Comparison of ENCODE assay signal across 18 cellular contexts in genomic region chr15:26870346-26870745, GRCh38. TPM values are rescaled to one million over a fixed set of nuclear protein-coding genes. Genes with fewer than 3 reads are reported as not detected.
DNase-seq lines count a peak whose midpoint lies in the region; ATAC-seq and TF ChIP-seq lines count a peak whose summit lies in the region.
"Had no signal": no experiment of that assay in that cellular context is flagged by ENCODE, and none has a peak within 500 bp of the region (broad histone marks: within the 10 kb centered on the region; RNA-seq: fewer than 3 reads in every experiment).

No MANE protein-coding gene starts in this region.

- H3K36me3 Mint-ChIP-seq in chondrocyte (ENCODE audit: low read depth), result no peaks in the 10 kb centered on the region

- H3K27ac ChIP-seq in SJCRH30 (peak overlapping the region; percentile 57), caudate nucleus (ENCODE audit: low read depth, low read length) (no peak overlapping the region)
- H3K27ac ChIP-seq: C4-2B had no signal

- DNase-seq in NCI-H82 (lab: John Stamatoyannopoulos, UW), result peak; percentile 28
- no peak for DNase-seq in NCI-H82 treated with DMSO at 0.1 percent for 48 hours (lab: John Stamatoyannopoulos, UW; ENCODE audit: unreplicated experiment)
- DNase-seq in NCI-H524 (lab: John Stamatoyannopoulos, UW), result peak; percentile 61 to 92
- DNase-seq in SJCRH30, result peak; percentile 82 to 92
- DNase-seq in chondrocyte (ENCODE audit: low spot score), result no peak
- no peak for DNase-seq in caudate nucleus (lab: John Stamatoyannopoulos, UW)
- DNase-seq: ACHN; BE2C; Caco-2; CD4-positive, alpha-beta T cell; GF-D8; GOT3; H7; HFFc6; IMR-90 had no signal

- no peaks in the 10 kb centered on the region for H3K27me3 ChIP-seq in SJCRH30

- no peak for ATAC-seq in HG03354 (IDR thresholded peaks at IDR 0.05; ENCODE audit: poor library complexity, severe bottlenecking, unreplicated experiment)
- ATAC-seq: HCT116 had no signal

- H3K9me3 ChIP-seq in SJCRH30 (replicated peaks), result no peaks in the 10 kb centered on the region
- H3K9me3 ChIP-seq: BE2C, Caco-2 had no signal

- no peaks in the 10 kb centered on the region for H3K36me3 ChIP-seq in SJCRH30
- H3K36me3 ChIP-seq: BE2C had no signal

- no peak overlapping the region for H3K4me3 Mint-ChIP-seq in chondrocyte (ENCODE audit: unreplicated experiment)
- H3K4me3 Mint-ChIP-seq: CD4-positive, alpha-beta T cell; HFFc6 had no signal

- peaks cover 13% of the 10 kb centered on the region for H3K4me1 Mint-ChIP-seq in chondrocyte (ENCODE audit: low read depth)

- peaks cover 16% of the 10 kb centered on the region for H3K4me1 ChIP-seq in SJCRH30
- H3K4me1 ChIP-seq: BE2C, Caco-2 had no signal

- H3K9me3 Mint-ChIP-seq in chondrocyte (ENCODE audit: low read depth), result no peaks in the 10 kb centered on the region
- H3K9me3 Mint-ChIP-seq: CD4-positive, alpha-beta T cell; HFFc6 had no signal

- H3K27ac Mint-ChIP-seq in chondrocyte (ENCODE audit: unreplicated experiment), result no peak overlapping the region
- H3K27ac Mint-ChIP-seq: CD4-positive, alpha-beta T cell; HFFc6 had no signal

- H3K4me3 ChIP-seq in SJCRH30, result no peak overlapping the region

- no peak for TF ChIP-seq CTCF in chondrocyte (IDR thresholded peaks at IDR 0.05)

- H3K27me3 Mint-ChIP-seq in chondrocyte (ENCODE audit: low read depth), result peaks cover 45% of the 10 kb centered on the region

RNA-seq across cellular contexts. Expression of gene GABRA5, which starts 3.5 kb away (rescaled TPM):
- total RNA-seq in SJCRH30 (2014; rRNA removed; shearing (Covaris generic)), result 0.61 and 0.67 TPM in 2 replicates
- total RNA-seq in chondrocyte, result 0.30 to 0.46 TPM in 2 of 3 replicates, not detected in the other
- total RNA-seq: Caco-2; CD4-positive, alpha-beta T cell had no signal

Comparison
In these comparisons a context has a peak if more than half of its experiments do, and no peak if none do; other contexts are left out.
1. DNase-seq: peak in NCI-H82 (single experiment), NCI-H524 (2 of 2) and SJCRH30 (2 of 2); none in NCI-H82 treated with DMSO at 0.1 percent for 48 hours (single experiment), chondrocyte (single experiment) and caudate nucleus (0 of 61).